Comparison of ENCODE assay signal across 8 cellular contexts in the genomic region with DNA sequence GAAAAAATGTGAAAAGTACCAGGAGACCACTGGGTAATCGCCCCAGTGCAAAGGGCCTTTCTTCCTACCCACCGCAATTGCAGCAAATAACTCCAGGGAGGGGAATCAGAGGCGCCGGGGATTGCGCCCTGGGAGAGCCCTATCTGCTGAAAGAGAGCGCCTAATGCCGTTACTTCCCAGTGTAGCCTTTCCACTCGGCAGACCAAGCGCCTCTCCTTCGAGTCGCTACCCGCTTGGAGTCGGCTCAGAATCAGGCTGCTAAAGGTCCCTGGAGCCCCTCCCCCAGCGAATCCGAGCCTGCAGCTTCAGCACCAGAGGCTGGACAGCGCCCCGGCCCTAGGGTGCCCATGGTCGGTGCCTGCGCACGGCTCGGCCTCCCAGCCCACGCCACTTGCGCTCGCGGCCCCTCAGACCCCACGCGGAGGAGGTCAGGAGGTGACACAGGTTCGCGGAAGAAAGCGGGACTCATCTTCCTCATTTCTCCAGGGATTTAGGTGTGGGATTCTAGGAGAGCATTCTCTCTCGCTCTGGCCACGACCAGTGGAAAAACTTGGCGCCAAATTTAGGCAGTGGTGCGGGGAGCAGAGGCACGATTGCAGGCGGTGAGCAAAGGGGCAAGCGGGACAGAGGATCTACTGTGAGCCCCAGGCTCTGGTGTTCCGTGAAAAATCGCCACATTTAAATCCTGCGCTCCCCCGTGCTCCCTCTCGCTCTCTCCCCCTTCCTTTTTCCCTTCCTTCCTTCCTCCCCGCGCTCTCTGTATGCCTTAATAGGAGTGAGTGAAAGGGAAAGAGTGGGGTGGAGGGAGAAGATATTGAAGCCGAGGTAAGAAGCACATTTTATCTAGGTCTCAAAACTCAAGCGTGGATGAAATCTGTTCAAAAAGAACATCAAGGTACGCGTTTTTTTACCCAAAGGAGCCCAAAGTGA. TPM values are rescaled to one million over a fixed set of nuclear protein-coding genes. Genes with fewer than 3 reads are reported as not detected.
A peak's percentile ranks its signal among the peaks of the same experiment; 100 is the strongest.
DNase-seq lines count a peak whose midpoint lies in the region; ATAC-seq and TF ChIP-seq lines count a peak whose summit lies in the region.

No MANE protein-coding gene starts in this region.

- 0 out of 4 replicates have a peak overlapping the region, but pooled peaks of 1 of the 2 experiments have one; percentile 6 for H3K4me3 ChIP-seq in Panc1 (ENCODE audit: low read depth in 2 of 2, low read length in 2 of 2)
- no peak overlapping the region for H3K4me3 ChIP-seq in choroid plexus epithelial cell (ENCODE audit: low read depth, low read length)
- H3K4me3 ChIP-seq in mesodermal cell (ENCODE audit: extremely low read depth, insufficient read depth, low read length, poor library complexity, severe bottlenecking), result peak overlapping the region; percentile 30
- H3K4me3 ChIP-seq in esophagus squamous epithelium, result no peak overlapping the region

- DNase-seq in GM03348 (ENCODE audit: low spot score) (peak; percentile 71), Panc1 (ENCODE audit: low read depth, low spot score) (no peak), choroid plexus epithelial cell (ENCODE audit: low read depth) (peak; percentile 44), esophagus squamous epithelium (lab: John Stamatoyannopoulos, UW) (no peak)

- H3K27me3 ChIP-seq in Panc1 (ENCODE audit: control insufficient read depth, insufficient read depth, low read length) (peaks cover 54% of the 10 kb centered on the region), esophagus squamous epithelium (peaks cover 0 to 90% (median 26%) of the 10 kb centered on the region in 4 donors)

- intact Hi-C loops in Panc1 (cut with micrococcal nuclease; ENCODE audit: unreplicated experiment), result no loop called here
- intact Hi-C loops in esophagus squamous epithelium (cut with DNase I), result no loop called here

- no peak for TF ChIP-seq POLR2A in esophagus squamous epithelium (IDR thresholded peaks at IDR 0.05)

- H3K4me1 ChIP-seq in Panc1 (ENCODE audit: control insufficient read depth, insufficient read depth, low read length), result peaks cover 15% of the 10 kb centered on the region
- H3K4me1 ChIP-seq in mesodermal cell (ENCODE audit: control insufficient read depth, insufficient read depth, low read length, poor library complexity, severe bottlenecking), result peaks cover 24% of the 10 kb centered on the region
- H3K4me1 ChIP-seq in esophagus squamous epithelium, result peaks cover 0 to 19% (median 12%) of the 10 kb centered on the region in 3 donors

- BruUV-seq in Panc1 (replicated peaks; lab: Mats Ljungman, UMichigan), result no TSS peak

- H3K27ac ChIP-seq in Panc1 (ENCODE audit: low read length) (no peak overlapping the region), mesodermal cell (ENCODE audit: low read depth, low read length, severe bottlenecking) (no peak overlapping the region), esophagus squamous epithelium (no peak overlapping the region)

- TF ChIP-seq CTCF in Panc1 (IDR thresholded peaks at IDR 0.05) (no peak), choroid plexus epithelial cell (conservative IDR thresholded peaks at IDR 0.05; ENCODE audit: low read depth, low read length) (no peak), esophagus squamous epithelium (IDR thresholded peaks at IDR 0.05) (no peak)

- CTCF ChIA-PET in Panc1 (lab: Charles Lee), result no interaction called here

- H3K36me3 ChIP-seq in Panc1 (ENCODE audit: control insufficient read depth, insufficient read depth, low read length) (no peaks in the 10 kb centered on the region), mesodermal cell (ENCODE audit: control insufficient read depth, insufficient read depth, low read length) (no peaks in the 10 kb centered on the region), esophagus squamous epithelium (no peaks in the 10 kb centered on the region)

- ATAC-seq in Panc1 (peak; percentile 57), HG03354 (IDR thresholded peaks at IDR 0.05; ENCODE audit: poor library complexity, severe bottlenecking, unreplicated experiment) (no peak), GM21717 (IDR thresholded peaks at IDR 0.05; ENCODE audit: unreplicated experiment) (no peak), GM18861 (IDR thresholded peaks at IDR 0.05; ENCODE audit: unreplicated experiment) (no peak)

- H3K9me3 ChIP-seq in Panc1 (ENCODE audit: control insufficient read depth, insufficient read depth, low read depth, low read length) (no peaks in the 10 kb centered on the region), mesodermal cell (ENCODE audit: control insufficient read depth, low read length) (no peaks in the 10 kb centered on the region), esophagus squamous epithelium (no peaks in the 10 kb centered on the region)

- WGBS in mesodermal cell (ENCODE audit: insufficient coverage in 2 of 2), 2 experiments, result 5 to 6% methylated on average over 32 to 38 of the region's 48 CpGs
- 15 to 16% methylated on average over 14 to 24 of the region's 48 CpGs for WGBS in esophagus squamous epithelium, 2 donors

- POLR2A ChIA-PET in Panc1 (lab: Charles Lee), result no interaction called here

- in situ Hi-C loops in Panc1 (cut with HindIII; ENCODE audit: low pct_unique_long_range_greater_than_20kb, low sequenced_read_pairs), result no loop called here

RNA-seq across cellular contexts. Expression of a gene that starts 15.4 kb away (rescaled TPM):
- total RNA-seq in Panc1 (2021; ENCODE audit: unreplicated experiment), result 38.7 TPM
- polyA plus RNA-seq in Panc1 (2012; ENCODE audit: insufficient read length), result 15.9 TPM
- polyA plus RNA-seq in mesodermal cell (2013, experiment 1 of 2), result 54.5 TPM
- 47.7 TPM for polyA plus RNA-seq in mesodermal cell (2013, experiment 2 of 2)
- total RNA-seq in esophagus squamous epithelium, result 10 to 100 TPM; 13.4 to 31.4 (median 18.1) TPM

RNA-seq across cellular contexts. Expression of a gene that starts 33.0 kb away (rescaled TPM):
- total RNA-seq in Panc1 (2021; ENCODE audit: unreplicated experiment), result 14.9 TPM
- 14.9 TPM for polyA plus RNA-seq in Panc1 (2012; ENCODE audit: insufficient read length)
- 1.5 TPM for polyA plus RNA-seq in mesodermal cell (2013, experiment 1 of 2)
- 1.6 TPM for polyA plus RNA-seq in mesodermal cell (2013, experiment 2 of 2)
- total RNA-seq in esophagus squamous epithelium, result 10 to 100 TPM; 14.0 to 24.1 (median 19.7) TPM

RNA-seq across cellular contexts. Expression of a gene that starts 59.3 kb away (rescaled TPM):
- total RNA-seq in Panc1 (2021; ENCODE audit: unreplicated experiment) (5.2 TPM), esophagus squamous epithelium (1 to 10 TPM; 1.8 to 4.2 (median 2.3) TPM)
- polyA plus RNA-seq in Panc1 (2012; ENCODE audit: insufficient read length), result 4.8 TPM
- polyA plus RNA-seq in mesodermal cell (2013, experiment 1 of 2), result 8.4 TPM
- polyA plus RNA-seq in mesodermal cell (2013, experiment 2 of 2), result 7.7 TPM

Comparison
In these comparisons a context has a peak if more than half of its experiments do, and no peak if none do; other contexts are left out.
1. DNase-seq: peak in GM03348 (single experiment) and choroid plexus epithelial cell (single experiment); none in Panc1 (single experiment) and esophagus squamous epithelium (single experiment).